ENCODE assay signal across 33 cellular contexts in genomic region chr5:154430961-154431630, GRCh38. TPM values are rescaled to one million over a fixed set of nuclear protein-coding genes. Genes with fewer than 3 reads are reported as not detected.
"Had no signal": no experiment of that assay in that cellular context is flagged by ENCODE, and none has a peak within 500 bp of the region (broad histone marks: within the 10 kb centered on the region; RNA-seq: fewer than 3 reads in every experiment).

No MANE protein-coding gene starts in this region.

- H3K9ac ChIP-seq: SK-N-SH had no signal

- H3K27me3 Mint-ChIP-seq: activated CD4-positive, alpha-beta T cell treated with anti-CD3 and anti-CD28 coated beads for 36 hours; activated CD4-positive, alpha-beta T cell treated with anti-CD3 and anti-CD28 coated beads, Interleukin-2, amount 10 ng/mL, durations not matched to agents 7 days and 5 days had no signal

- H3K4me2 ChIP-seq: SK-N-SH had no signal

- H3K4me3 ChIP-seq: adrenal gland, body of pancreas, SJSA1 had no signal

- H3K27ac Mint-ChIP-seq: activated CD4-positive, alpha-beta T cell treated with anti-CD3 and anti-CD28 coated beads for 36 hours; activated CD4-positive, alpha-beta T cell treated with anti-CD3 and anti-CD28 coated beads, Interleukin-2, amount 10 ng/mL, durations not matched to agents 7 days and 5 days; activated CD8-positive, alpha-beta T cell treated with anti-CD3 and anti-CD28 coated beads, Interleukin-2, amount 10 ng/mL, durations not matched to agents 7 days and 5 days; activated naive CD4-positive, alpha-beta T cell treated with anti-CD3 and anti-CD28 coated beads for 36 hours; activated naive CD4-positive, alpha-beta T cell treated with anti-CD3 and anti-CD28 coated beads, Interleukin-2, amount 50 U/mL, for 72 hours; activated T-helper 1 cell treated with anti-CD3 and anti-CD28 coated beads, Interleukin-12 subunit alpha, Interleukin-12 subunit beta, Interleukin-2, Interleukin-4 antibody, amounts not matched to agents 30 ng/mL and 10 ng/mL and 1 ng/mL, durations not matched to agents 14 hours and 24 hours and 36 hours; T-helper 1 cell treated with Interleukin-12 subunit alpha and Interleukin-12 subunit beta and Interleukin-4 antibody, amounts not matched to agents 30 μg/mL and 1 μg/mL, for 36 hours; T-helper 2 cell treated with Interferon-gamma antibody and Interleukin-4, amounts not matched to agents 5 μg/mL and 100 μg/mL, for 36 hours; WTC11 had no signal

- H3K4me3 Mint-ChIP-seq: activated CD4-positive, alpha-beta T cell treated with anti-CD3 and anti-CD28 coated beads for 36 hours; activated CD4-positive, alpha-beta T cell treated with anti-CD3 and anti-CD28 coated beads, Interleukin-2, amount 10 ng/mL, durations not matched to agents 7 days and 5 days; activated CD8-positive, alpha-beta T cell treated with anti-CD3 and anti-CD28 coated beads, Interleukin-2, amount 10 ng/mL, durations not matched to agents 7 days and 5 days; activated naive CD4-positive, alpha-beta T cell treated with anti-CD3 and anti-CD28 coated beads for 36 hours; activated T-cell treated with anti-CD3 and anti-CD28 coated beads, Interleukin-2, amount 50 U/mL, for 4 hours; activated T-helper 1 cell treated with anti-CD3 and anti-CD28 coated beads, Interleukin-12 subunit alpha, Interleukin-12 subunit beta, Interleukin-2, Interleukin-4 antibody, amounts not matched to agents 30 ng/mL and 10 ng/mL and 1 ng/mL, durations not matched to agents 14 hours and 24 hours and 36 hours; T-helper 1 cell treated with Interleukin-12 subunit alpha and Interleukin-12 subunit beta and Interleukin-4 antibody, amounts not matched to agents 30 μg/mL and 1 μg/mL, for 36 hours; T-helper 2 cell treated with Interferon-gamma antibody and Interleukin-4, amounts not matched to agents 5 μg/mL and 100 μg/mL, for 36 hours; WTC11 had no signal

- H3K9me3 ChIP-seq: adrenal gland, body of pancreas, SK-N-SH had no signal

- ATAC-seq: activated CD4-positive, alpha-beta T cell treated with anti-CD3 and anti-CD28 coated beads for 36 hours; activated CD4-positive, CD25-positive, alpha-beta regulatory T cell treated with anti-CD3 and anti-CD28 coated beads, Interleukin-2, amount 50 U/mL, for 24 hours; activated CD8-positive, alpha-beta T cell treated with anti-CD3 and anti-CD28 coated beads, Interleukin-2, amount 10 ng/mL, durations not matched to agents 7 days and 5 days; activated naive CD4-positive, alpha-beta T cell treated with anti-CD3 and anti-CD28 coated beads, Interleukin-2, amount 50 U/mL, for 72 hours; activated T-cell treated with anti-CD3 and anti-CD28 coated beads, Interleukin-2, amount 50 U/mL, for 4 hours; body of pancreas; Panc1; WTC11 had no signal

- DNase-seq: activated CD4-positive, alpha-beta T cell treated with anti-CD3 and anti-CD28 coated beads for 36 hours; activated CD4-positive, alpha-beta T cell treated with anti-CD3 and anti-CD28 coated beads, Interleukin-2, amount 10 ng/mL, durations not matched to agents 7 days and 5 days; activated CD4-positive, alpha-beta T cell treated with anti-CD3 and anti-CD28 coated beads, Interleukin-2, amount 50 U/mL, for 48 hours; activated CD8-positive, alpha-beta T cell treated with anti-CD3 and anti-CD28 coated beads, Interleukin-2, amount 10 ng/mL, durations not matched to agents 7 days and 5 days; activated gamma-delta T cell treated with Interleukin-2 at 50 U/mL for 16 hours; activated naive CD4-positive, alpha-beta T cell treated with anti-CD3 and anti-CD28 coated beads for 36 hours; activated T-cell treated with anti-CD3 and anti-CD28 coated beads for 4 hours; activated T-cell treated with anti-CD3 and anti-CD28 coated beads, Interleukin-2, amount 50 U/mL, for 4 hours; adrenal gland; body of pancreas; caudate nucleus; Karpas-422; KBM-7; NCI-H1105; NCI-H1417 treated with DMSO at 0.1 percent for 48 hours; NCI-H187 treated with DMSO at 0.1 percent for 48 hours; NCI-H2081; NCI-H524 treated with DMSO at 0.1 percent for 48 hours; SHP77 treated with DMSO at 0.1 percent for 48 hours; SK-N-SH had no signal

- H3K27ac ChIP-seq: adrenal gland, body of pancreas, SJSA1 had no signal

- H3K27me3 ChIP-seq: adrenal gland, body of pancreas, SJSA1 had no signal

- H3K36me3 ChIP-seq: adrenal gland had no signal

- H3K4me1 ChIP-seq: adrenal gland, body of pancreas, SJSA1 had no signal

- H3K9me3 Mint-ChIP-seq: activated naive CD4-positive, alpha-beta T cell treated with anti-CD3 and anti-CD28 coated beads, Interleukin-2, amount 50 U/mL, for 72 hours; activated T-cell treated with anti-CD3 and anti-CD28 coated beads, Interleukin-2, amount 50 U/mL, for 4 hours; T-helper 2 cell treated with Interferon-gamma antibody and Interleukin-4, amounts not matched to agents 5 μg/mL and 100 μg/mL, for 36 hours had no signal

- H3K4me1 Mint-ChIP-seq: activated CD4-positive, alpha-beta T cell treated with anti-CD3 and anti-CD28 coated beads for 36 hours; activated CD4-positive, alpha-beta T cell treated with anti-CD3 and anti-CD28 coated beads, Interleukin-2, amount 10 ng/mL, durations not matched to agents 7 days and 5 days; WTC11 had no signal

RNA-seq across cellular contexts. Expression of gene HAND1, which starts 46.9 kb away (rescaled TPM):
- total RNA-seq: activated CD4-positive, alpha-beta T cell treated with anti-CD3 and anti-CD28 coated beads for 36 hours; activated CD4-positive, alpha-beta T cell treated with anti-CD3 and anti-CD28 coated beads, Interleukin-2, amount 10 ng/mL, durations not matched to agents 7 days and 5 days; activated CD8-positive, alpha-beta T cell treated with anti-CD3 and anti-CD28 coated beads, Interleukin-2, amount 10 ng/mL, durations not matched to agents 7 days and 5 days; activated naive CD4-positive, alpha-beta T cell treated with anti-CD3 and anti-CD28 coated beads for 36 hours; activated naive CD4-positive, alpha-beta T cell treated with anti-CD3 and anti-CD28 coated beads, Interleukin-2, amount 50 U/mL, for 72 hours; activated T-cell treated with anti-CD3 and anti-CD28 coated beads, Interleukin-2, amount 50 U/mL, for 4 hours; activated T-helper 1 cell treated with anti-CD3 and anti-CD28 coated beads, Interleukin-12 subunit alpha, Interleukin-12 subunit beta, Interleukin-2, Interleukin-4 antibody, amounts not matched to agents 30 ng/mL and 10 ng/mL and 1 ng/mL, durations not matched to agents 14 hours and 24 hours and 36 hours; astrocyte; body of pancreas; bronchial epithelial cell; MCF 10A; NCI-H460; RPMI7951; SJSA1; WTC11 had no signal
